In the genomic region with DNA sequence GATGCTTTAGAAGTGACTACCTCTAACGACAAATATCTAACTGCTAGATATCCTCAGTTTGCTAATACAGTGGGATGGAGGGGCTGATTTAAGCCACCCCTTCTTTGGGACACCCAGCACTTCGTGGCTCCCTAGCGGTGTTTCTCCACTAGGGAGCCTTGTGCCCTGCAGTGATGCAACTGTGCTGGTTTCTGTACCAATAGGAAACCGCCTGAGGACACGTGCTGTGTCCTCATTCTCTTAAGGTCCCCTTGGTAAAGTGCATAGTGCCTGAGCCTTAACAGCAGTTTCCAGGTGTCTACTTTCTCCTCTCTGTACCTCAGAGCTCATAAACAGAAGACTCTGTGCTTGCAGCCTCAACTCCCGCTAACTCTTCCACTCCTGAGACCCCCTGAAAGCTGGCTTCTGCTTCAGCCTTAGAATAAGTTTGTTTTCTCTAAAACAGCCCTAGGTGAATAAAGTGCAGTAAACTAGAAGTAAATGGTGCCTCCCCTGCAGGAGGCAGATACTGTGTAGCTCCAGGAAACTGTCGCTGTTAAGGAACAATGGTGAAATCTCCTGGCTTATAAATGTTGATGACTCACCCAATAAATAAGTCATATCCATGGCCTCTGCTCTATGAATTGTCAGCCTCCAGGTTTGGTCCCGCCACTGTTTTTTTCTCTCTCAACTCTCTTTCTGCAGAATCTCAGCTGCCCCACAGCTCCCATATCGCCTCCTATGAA, we compare ENCODE assay signal across 12 cellular contexts.
DNase-seq lines count a peak whose midpoint lies in the region; TF ChIP-seq lines count a peak whose summit lies in the region.
"Had no signal": no experiment of that assay in that cellular context is flagged by ENCODE, and none has a peak within 500 bp of the region (broad histone marks: within the 10 kb centered on the region; RNA-seq: fewer than 3 reads in every experiment).

No MANE protein-coding gene starts in this region.

- H3K79me2 ChIP-seq in mammary epithelial cell (ENCODE audit: insufficient read depth, low read length) = no peaks in the 10 kb centered on the region

- H3K27me3 Mint-ChIP-seq in neural crest cell (ENCODE audit: low read depth) = no peaks in the 10 kb centered on the region

- peaks cover 4% of the 10 kb centered on the region for H3K9me3 Mint-ChIP-seq in neural crest cell

- peaks cover 21% of the 10 kb centered on the region for H3K4me1 Mint-ChIP-seq in neural crest cell

- BruUV-seq in mammary epithelial cell (replicated peaks; lab: Mats Ljungman, UMichigan) = no TSS peak

- no peak overlapping the region for H3K4me2 ChIP-seq in mammary epithelial cell (ENCODE audit: insufficient read depth, low read depth, low read length)

- no peaks in the 10 kb centered on the region for H3K36me3 ChIP-seq in mammary epithelial cell (ENCODE audit: insufficient read depth, low read length)
- H3K36me3 ChIP-seq: right atrium auricular region had no signal

- no peaks in the 10 kb centered on the region for H3K9me3 ChIP-seq in mammary epithelial cell (replicated peaks; ENCODE audit: insufficient read depth, low read length)
- H3K9me3 ChIP-seq: right atrium auricular region had no signal

- TF ChIP-seq POLR2A in NB4 (IDR thresholded peaks at IDR 0.05; ENCODE audit: extremely low read depth, insufficient read length) = no peak

- intact Hi-C loops in mammary epithelial cell (cut with micrococcal nuclease) = loop anchor here (10.0 kb wide), 1 partner anchor 273 kb away; the partner anchor contains the start of gene ZZZ3

- dilution Hi-C loops in mammary epithelial cell (cut with HindIII; ENCODE audit: low sequenced_read_pairs) = no loop called here

- peak overlapping the region; percentile 85 for H3K27ac Mint-ChIP-seq in neural crest cell (ENCODE audit: unreplicated experiment)
- H3K27ac Mint-ChIP-seq: dendritic cell treated with granulocyte-macrophage colony-stimulating factor and Interleukin-4, amounts not matched to agents 40 ng/mL and 50 ng/mL, for 4 days; T-helper 1 cell treated with Interleukin-12 subunit alpha and Interleukin-12 subunit beta and Interleukin-4 antibody, amounts not matched to agents 30 μg/mL and 1 μg/mL, for 36 hours had no signal

- H2AFZ ChIP-seq in mammary epithelial cell (ENCODE audit: low read depth, low read length) = no peak overlapping the region

- peak; percentile 27 for TF ChIP-seq CTCF in NB4 (IDR thresholded peaks at IDR 0.05; ENCODE audit: low read depth, low read length)
- no peak for TF ChIP-seq CTCF in mammary epithelial cell (conservative IDR thresholded peaks at IDR 0.05 in 1 of 2, IDR thresholded peaks at IDR 0.05 in 1 of 2; ENCODE audit: extremely low read depth in 1 of 2, insufficient read depth in 1 of 2, low read depth in 1 of 2, low read length in 2 of 2)
- no peak for TF ChIP-seq CTCF in neural crest cell (conservative IDR thresholded peaks at IDR 0.05)
- TF ChIP-seq CTCF in GM13977 (IDR thresholded peaks at IDR 0.05; ENCODE audit: extremely low read depth, insufficient read depth, missing control alignments) = no peak

- H3K27me3 ChIP-seq in mammary epithelial cell (ENCODE audit: insufficient read depth, low read length) = no peaks in the 10 kb centered on the region
- H3K27me3 ChIP-seq: right atrium auricular region had no signal

- no peaks in the 10 kb centered on the region for H3K36me3 Mint-ChIP-seq in neural crest cell (ENCODE audit: low read depth)

- no peak overlapping the region for H3K4me3 Mint-ChIP-seq in neural crest cell
- H3K4me3 Mint-ChIP-seq: T-helper 1 cell treated with Interleukin-12 subunit alpha and Interleukin-12 subunit beta and Interleukin-4 antibody, amounts not matched to agents 30 μg/mL and 1 μg/mL, for 36 hours had no signal

- H3K27ac ChIP-seq in mammary epithelial cell (ENCODE audit: insufficient read depth, low read depth, low read length) = no peak overlapping the region
- H3K27ac ChIP-seq: right atrium auricular region had no signal

- H3K4me1 ChIP-seq in mammary epithelial cell (ENCODE audit: insufficient read depth, low read length) = peaks cover 6% of the 10 kb centered on the region
- H3K4me1 ChIP-seq: right atrium auricular region had no signal

- DNase-seq in ELR (ENCODE audit: low read depth) = peak; percentile 81
- DNase-seq in NB4 (ENCODE audit: low read depth) = peak; percentile 95
- DNase-seq in mammary epithelial cell = peak; percentile 63
- DNase-seq in neural crest cell (ENCODE audit: low read depth, low spot score) = no peak
- DNase-seq in GM13977 (ENCODE audit: low spot score) = no peak
- DNase-seq in stimulated activated CD4-positive, alpha-beta T cell treated with anti-CD3 and anti-CD28 coated beads, Interleukin-4, amount 100 ng/mL, for 4 hours = no peak
- DNase-seq in NCI-H1417 treated with DMSO at 0.1 percent for 48 hours (lab: John Stamatoyannopoulos, UW) = no peak
- DNase-seq in NCI-H2107 (lab: John Stamatoyannopoulos, UW) = no peak
- DNase-seq: stimulated activated CD8-positive, alpha-beta memory T cell treated with anti-CD3 and anti-CD28 coated beads, Interleukin-4, amount 100 ng/mL, for 48 hours had no signal

- H4K20me1 ChIP-seq in mammary epithelial cell (ENCODE audit: insufficient read depth, low read length) = no peaks in the 10 kb centered on the region

- H3K4me3 ChIP-seq in NB4 (ENCODE audit: low read depth, low read length) = peak overlapping the region; percentile 46
- H3K4me3 ChIP-seq in mammary epithelial cell (replicated peaks in 1 of 3; ENCODE audit: insufficient read depth in 1 of 3, low read depth in 2 of 3, low read length in 3 of 3) = no peak overlapping the region
- H3K4me3 ChIP-seq: right atrium auricular region had no signal

- H3K9ac ChIP-seq in mammary epithelial cell (ENCODE audit: insufficient read depth, low read length) = no peak overlapping the region

- in situ Hi-C loops in mammary epithelial cell (cut with MboI; ENCODE audit: low sequenced_read_pairs in 2 of 2) = no loop called here
- in situ Hi-C loops in GM13977 (cut with MboI; ENCODE audit: low pct_unique_long_range_greater_than_20kb, low sequenced_read_pairs, unreplicated experiment) = no loop called here

- 81% methylated on average over 9 of the region's 9 CpGs for WGBS in mammary epithelial cell (ENCODE audit: low coverage, missing lambda C conversion rate)

- CTCF ChIA-PET in mammary epithelial cell (lab: Charles Lee; ENCODE audit: low non-redundant PET) = no interaction called here

Comparison
In these comparisons a context has a peak if more than half of its experiments do, and no peak if none do; other contexts are left out.
1. DNase-seq: peak in ELR (single experiment), NB4 (single experiment) and mammary epithelial cell (single experiment); none in neural crest cell (single experiment), GM13977 (single experiment), stimulated activated CD4-positive, alpha-beta T cell treated with anti-CD3 and anti-CD28 coated beads, Interleukin-4, amount 100 ng/mL, for 4 hours (0 of 2), NCI-H1417 treated with DMSO at 0.1 percent for 48 hours (single experiment) and NCI-H2107 (single experiment).